In the genomic region with DNA sequence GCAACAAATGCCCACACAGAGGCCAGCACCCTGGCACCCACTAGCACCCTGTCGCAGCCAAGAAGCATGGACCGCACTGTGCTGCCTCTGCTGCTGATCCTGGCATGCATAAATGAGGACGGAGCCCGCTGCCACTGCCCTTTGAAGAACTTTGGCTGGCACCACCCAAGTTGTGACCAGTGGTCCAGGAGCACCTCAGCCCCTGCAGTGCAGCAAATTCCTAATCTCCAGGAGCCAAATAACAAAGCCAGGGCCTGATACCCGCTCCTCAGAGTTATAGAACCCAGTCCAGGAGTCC, we compare ENCODE assay signal across 17 cellular contexts.
DNase-seq lines count a peak whose midpoint lies in the region; ATAC-seq and TF ChIP-seq lines count a peak whose summit lies in the region.
"Had no signal": no experiment of that assay in that cellular context is flagged by ENCODE, and none has a peak within 500 bp of the region (broad histone marks: within the 10 kb centered on the region; RNA-seq: fewer than 3 reads in every experiment).

No MANE protein-coding gene starts in this region.

- H3K4me3 ChIP-seq in left ventricle myocardium inferior (no peak overlapping the region), sigmoid colon (no peak overlapping the region)
- H3K4me3 ChIP-seq: A549; BLaER1 treated with 17β-estradiol and CSF1 and Interleukin-3, amounts not matched to agents 10 nM and 100 nM had no signal

- no peak for TF ChIP-seq POLR2A in sigmoid colon (IDR thresholded peaks at IDR 0.05)

- no peak overlapping the region for H3K4me3 Mint-ChIP-seq in activated T-cell treated with anti-CD3 and anti-CD28 coated beads, Interleukin-2, amount 50 U/mL, for 72 hours
- H3K4me3 Mint-ChIP-seq: B cell; CD4-positive, alpha-beta T cell; CD8-positive, alpha-beta T cell had no signal

- no peaks in the 10 kb centered on the region for H3K27me3 Mint-ChIP-seq in activated T-cell treated with anti-CD3 and anti-CD28 coated beads, Interleukin-2, amount 50 U/mL, for 72 hours (ENCODE audit: low read depth)
- H3K27me3 Mint-ChIP-seq: B cell; CD4-positive, alpha-beta T cell had no signal

- no peaks in the 10 kb centered on the region for H3K4me1 ChIP-seq in left ventricle myocardium inferior
- H3K4me1 ChIP-seq in sigmoid colon: no peaks in the 10 kb centered on the region
- H3K4me1 ChIP-seq: A549, Caco-2 had no signal

- H3K4me1 Mint-ChIP-seq in activated T-cell treated with anti-CD3 and anti-CD28 coated beads, Interleukin-2, amount 50 U/mL, for 72 hours (ENCODE audit: low read depth): no peaks in the 10 kb centered on the region
- H3K4me1 Mint-ChIP-seq: B cell had no signal

- peaks cover 3 to 4% of the 10 kb centered on the region in 2 donors for H3K9me3 Mint-ChIP-seq in activated T-cell treated with anti-CD3 and anti-CD28 coated beads, Interleukin-2, amount 50 U/mL, for 72 hours
- H3K9me3 Mint-ChIP-seq: CD4-positive, alpha-beta T cell; CD8-positive, alpha-beta T cell had no signal

- H3K36me3 Mint-ChIP-seq in activated T-cell treated with anti-CD3 and anti-CD28 coated beads, Interleukin-2, amount 50 U/mL, for 72 hours (ENCODE audit: insufficient read depth in 2 of 2): peaks cover 0 to 1% of the 10 kb centered on the region in 2 donors
- H3K36me3 Mint-ChIP-seq: CD8-positive, alpha-beta T cell had no signal

- DNase-seq in cardiac septum (ENCODE audit: low spot score) (peak; percentile 56), left ventricle myocardium inferior (no peak), islet precursor cell (peak; percentile 45), sigmoid colon (peak; percentile 62)
- DNase-seq in activated T-cell treated with anti-CD3 and anti-CD28 coated beads, Interleukin-2, amount 50 U/mL, for 72 hours: no peak
- DNase-seq: AML-193; Caco-2; Calu3; CD4-positive, alpha-beta T cell; CD8-positive, alpha-beta T cell; DMS79 treated with DMSO at 0.1 percent for 48 hours; GF-D8 had no signal

- H3K27ac Mint-ChIP-seq in activated T-cell treated with anti-CD3 and anti-CD28 coated beads, Interleukin-2, amount 50 U/mL, for 72 hours: no peak overlapping the region
- H3K27ac Mint-ChIP-seq: B cell; CD4-positive, alpha-beta T cell; CD8-positive, alpha-beta T cell had no signal

- TF ChIP-seq CTCF in left ventricle myocardium inferior (IDR thresholded peaks at IDR 0.05; ENCODE audit: borderline replicate concordance) (no peak), sigmoid colon (IDR thresholded peaks at IDR 0.05) (no peak)

- intact Hi-C loops in cardiac septum (cut with DNase I) (no loop called here), left ventricle myocardium inferior (cut with micrococcal nuclease) (no loop called here), sigmoid colon (cut with DNase I) (no loop called here)

- H3K36me3 ChIP-seq in left ventricle myocardium inferior (no peaks in the 10 kb centered on the region), sigmoid colon (no peaks in the 10 kb centered on the region)
- H3K36me3 ChIP-seq: BLaER1 treated with 17β-estradiol and CSF1 and Interleukin-3, amounts not matched to agents 10 nM and 100 nM had no signal

- WGBS in sigmoid colon, 2 donors: 86 to 90% methylated on average over 5 of the region's 5 CpGs

- H3K9me3 ChIP-seq in left ventricle myocardium inferior (replicated peaks): no peaks in the 10 kb centered on the region
- H3K9me3 ChIP-seq in sigmoid colon: no peaks in the 10 kb centered on the region
- H3K9me3 ChIP-seq: A549; BLaER1 treated with 17β-estradiol and CSF1 and Interleukin-3, amounts not matched to agents 10 nM and 100 nM; Caco-2 had no signal

- no peak for ATAC-seq in activated T-cell treated with anti-CD3 and anti-CD28 coated beads, Interleukin-2, amount 50 U/mL, for 72 hours (replicated peaks in 1 of 2)
- ATAC-seq: A549; CD8-positive, alpha-beta T cell had no signal

- TF ChIP-seq EP300 in sigmoid colon (IDR thresholded peaks at IDR 0.05): no peak

- H3K27me3 ChIP-seq in left ventricle myocardium inferior (ENCODE audit: low read depth): no peaks in the 10 kb centered on the region
- H3K27me3 ChIP-seq in sigmoid colon: no peaks in the 10 kb centered on the region

- H3K27ac ChIP-seq in left ventricle myocardium inferior (replicated peaks) (no peak overlapping the region), sigmoid colon (no peak overlapping the region)
- H3K27ac ChIP-seq: 22Rv1; A549; BLaER1 treated with 17β-estradiol and CSF1 and Interleukin-3, amounts not matched to agents 10 nM and 100 nM; C4-2B had no signal

Comparison
In these comparisons a context has a peak if more than half of its experiments do, and no peak if none do; other contexts are left out.
1. DNase-seq: peak in cardiac septum (single experiment), islet precursor cell (single experiment) and sigmoid colon (single experiment); none in left ventricle myocardium inferior (single experiment) and activated T-cell treated with anti-CD3 and anti-CD28 coated beads, Interleukin-2, amount 50 U/mL, for 72 hours (0 of 2).